ENCODE assay signal across 10 cellular contexts in the genomic region with DNA sequence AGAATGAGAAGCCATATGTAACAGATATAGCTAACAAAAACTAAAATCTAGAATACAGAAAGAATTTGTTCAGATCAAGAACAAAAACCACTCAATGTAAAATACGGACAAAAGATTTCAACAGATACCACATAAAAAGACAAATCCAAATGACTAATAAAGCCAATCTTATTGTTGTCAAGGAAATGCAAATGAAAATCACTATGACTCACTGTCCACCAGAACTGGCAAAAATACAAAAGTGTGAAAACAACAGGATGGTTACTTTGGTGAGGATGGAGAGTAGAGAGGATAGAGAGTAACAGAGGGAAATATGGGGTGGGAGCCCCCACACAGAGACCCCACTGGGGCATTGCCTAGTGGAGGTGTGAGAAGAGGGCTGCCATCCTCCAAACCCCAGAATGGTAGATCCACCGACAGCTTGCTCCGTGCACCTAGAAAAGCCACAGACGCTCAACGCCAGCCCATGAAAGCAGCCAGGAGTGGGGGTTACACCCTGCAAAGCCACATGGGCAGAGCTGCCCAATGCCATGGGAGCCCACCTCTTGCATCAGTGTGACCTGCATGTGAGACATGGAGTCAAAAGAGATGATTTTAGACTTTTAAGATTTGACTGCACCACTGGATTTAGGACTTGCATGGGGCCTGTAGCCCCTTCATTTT. TPM values are rescaled to one million over a fixed set of nuclear protein-coding genes. Genes with fewer than 3 reads are reported as not detected.
DNase-seq lines count a peak whose midpoint lies in the region; ATAC-seq and TF ChIP-seq lines count a peak whose summit lies in the region.
"Had no signal": no experiment of that assay in that cellular context is flagged by ENCODE, and none has a peak within 500 bp of the region (broad histone marks: within the 10 kb centered on the region; RNA-seq: fewer than 3 reads in every experiment).

No MANE protein-coding gene starts in this region.

- H3K4me3 Mint-ChIP-seq in natural killer cell = no peak overlapping the region
- no peak overlapping the region for H3K4me3 Mint-ChIP-seq in activated CD4-positive, alpha-beta T cell treated with anti-CD3 and anti-CD28 coated beads, Interleukin-2, amount 10 ng/mL, durations not matched to agents 7 days and 5 days

- DNase-seq in GM04504 (ENCODE audit: low read depth) = peak; percentile 78
- DNase-seq in astrocyte of the cerebellum (ENCODE audit: low read depth) = peak; percentile 92
- peak; percentile 16 for DNase-seq in natural killer cell
- no peak for DNase-seq in SHP77 treated with DMSO at 0.1 percent for 48 hours (lab: John Stamatoyannopoulos, UW)
- no peak for DNase-seq in activated CD4-positive, alpha-beta T cell treated with anti-CD3 and anti-CD28 coated beads, Interleukin-2, amount 10 ng/mL, durations not matched to agents 7 days and 5 days
- DNase-seq: NCI-H524 treated with DMSO at 0.1 percent for 48 hours had no signal

- CTCF ChIA-PET in activated CD4-positive, alpha-beta T cell treated with anti-CD3 and anti-CD28 coated beads, Interleukin-2, amount 10 ng/mL, durations not matched to agents 7 days and 5 days (lab: Charles Lee) = no interaction called here

- TF ChIP-seq CTCF in astrocyte of the cerebellum (IDR thresholded peaks at IDR 0.05; ENCODE audit: low read depth, low read length, missing control alignments) (no peak), natural killer cell (IDR thresholded peaks at IDR 0.05) (no peak)

- no peak overlapping the region for H3K4me3 ChIP-seq in astrocyte of the cerebellum (ENCODE audit: low read depth, low read length)

- intact Hi-C loops in natural killer cell (cut with micrococcal nuclease) = no loop called here

- H3K27ac Mint-ChIP-seq in natural killer cell = peak overlapping the region in 1 of 2 donors; percentile 53
- no peak overlapping the region for H3K27ac Mint-ChIP-seq in activated CD4-positive, alpha-beta T cell treated with anti-CD3 and anti-CD28 coated beads, Interleukin-2, amount 10 ng/mL, durations not matched to agents 7 days and 5 days

- no peaks in the 10 kb centered on the region for H3K9me3 Mint-ChIP-seq in natural killer cell
- H3K9me3 Mint-ChIP-seq in activated CD4-positive, alpha-beta T cell treated with anti-CD3 and anti-CD28 coated beads, Interleukin-2, amount 10 ng/mL, durations not matched to agents 7 days and 5 days = no peaks in the 10 kb centered on the region

- H3K36me3 Mint-ChIP-seq in natural killer cell = no peaks in the 10 kb centered on the region
- no peaks in the 10 kb centered on the region for H3K36me3 Mint-ChIP-seq in activated CD4-positive, alpha-beta T cell treated with anti-CD3 and anti-CD28 coated beads, Interleukin-2, amount 10 ng/mL, durations not matched to agents 7 days and 5 days (ENCODE audit: low read depth)

- no peaks in the 10 kb centered on the region for H3K27me3 Mint-ChIP-seq in natural killer cell (ENCODE audit: low read depth in 2 of 2)
- no peaks in the 10 kb centered on the region for H3K27me3 Mint-ChIP-seq in activated CD4-positive, alpha-beta T cell treated with anti-CD3 and anti-CD28 coated beads, Interleukin-2, amount 10 ng/mL, durations not matched to agents 7 days and 5 days

- POLR2A ChIA-PET in activated CD4-positive, alpha-beta T cell treated with anti-CD3 and anti-CD28 coated beads, Interleukin-2, amount 10 ng/mL, durations not matched to agents 7 days and 5 days (lab: Charles Lee) = no interaction called here

- peaks cover 10 to 15% of the 10 kb centered on the region in 2 donors for H3K4me1 Mint-ChIP-seq in natural killer cell
- H3K4me1 Mint-ChIP-seq in activated CD4-positive, alpha-beta T cell treated with anti-CD3 and anti-CD28 coated beads, Interleukin-2, amount 10 ng/mL, durations not matched to agents 7 days and 5 days = peaks cover 14% of the 10 kb centered on the region

- in situ Hi-C loops in astrocyte of the cerebellum (cut with HindIII; ENCODE audit: low sequenced_read_pairs) = no loop called here

- ATAC-seq in HG03175 (IDR thresholded peaks at IDR 0.05; ENCODE audit: unreplicated experiment) = peak; percentile 63
- ATAC-seq in natural killer cell = peak in 2 of 3 donors; percentile 62 to 85
- no peak for ATAC-seq in GM21528 (IDR thresholded peaks at IDR 0.05; ENCODE audit: low FRiP score, unreplicated experiment)
- ATAC-seq in HG02798 (IDR thresholded peaks at IDR 0.05; ENCODE audit: poor library complexity, unreplicated experiment) = no peak

RNA-seq across cellular contexts. Expression of gene RHOBTB3, which starts 15.2 kb away (rescaled TPM):
- 10 to 100 TPM; 46.5 to 55.1 (median 46.5) TPM for total RNA-seq in natural killer cell
- 1 to 10 TPM in 1 of 2 experiments, under 1 TPM in 1; 0.74 to 1.4 TPM for total RNA-seq in activated CD4-positive, alpha-beta T cell treated with anti-CD3 and anti-CD28 coated beads, Interleukin-2, amount 10 ng/mL, durations not matched to agents 7 days and 5 days

RNA-seq across cellular contexts. Expression of gene SPATA9, which starts 33.1 kb away (rescaled TPM):
- 1 to 10 TPM; 1.3 to 2.1 (median 2.0) TPM for total RNA-seq in natural killer cell
- total RNA-seq in activated CD4-positive, alpha-beta T cell treated with anti-CD3 and anti-CD28 coated beads, Interleukin-2, amount 10 ng/mL, durations not matched to agents 7 days and 5 days = not detected
- total RNA-seq: T-helper 2 cell treated with Interferon-gamma antibody and Interleukin-4, amounts not matched to agents 100 ng/mL and 5 ng/mL, for 36 hours had no signal

Comparison
In these comparisons a context has a peak if more than half of its experiments do, and no peak if none do; other contexts are left out.
1. DNase-seq: peak in GM04504 (single experiment), astrocyte of the cerebellum (single experiment) and natural killer cell (single experiment); none in SHP77 treated with DMSO at 0.1 percent for 48 hours (single experiment) and activated CD4-positive, alpha-beta T cell treated with anti-CD3 and anti-CD28 coated beads, Interleukin-2, amount 10 ng/mL, durations not matched to agents 7 days and 5 days (single experiment).
2. ATAC-seq: peak in HG03175 (single experiment) and natural killer cell (2 of 3); none in GM21528 (single experiment) and HG02798 (single experiment).
3. RNA of gene RHOBTB3, which starts 15.2 kb away (total RNA-seq): 46.5 to 55.1 TPM in natural killer cell; 0.74 to 1.4 TPM in activated CD4-positive, alpha-beta T cell treated with anti-CD3 and anti-CD28 coated beads, Interleukin-2, amount 10 ng/mL, durations not matched to agents 7 days and 5 days; every median in the first group is over 10 times any median in the second.